In genomic region chr3:189771842-189772494, GRCh38 we compare ENCODE assay signal across 23 cellular contexts.
DNase-seq lines count a peak whose midpoint lies in the region; ATAC-seq and TF ChIP-seq lines count a peak whose summit lies in the region.
"Had no signal": no experiment of that assay in that cellular context is flagged by ENCODE, and none has a peak within 500 bp of the region (broad histone marks: within the 10 kb centered on the region; RNA-seq: fewer than 3 reads in every experiment).

No MANE protein-coding gene starts in this region.

- BruUV-seq in Caco-2 (replicated peaks; lab: Mats Ljungman, UMichigan) = no TSS peak

- peaks cover 23% of the 10 kb centered on the region for H3K4me1 ChIP-seq in Caco-2
- no peaks in the 10 kb centered on the region for H3K4me1 ChIP-seq in Loucy (ENCODE audit: insufficient read depth, low read length, poor library complexity, severe bottlenecking)
- H3K4me1 ChIP-seq in mesodermal cell (ENCODE audit: control insufficient read depth, insufficient read depth, low read length, poor library complexity, severe bottlenecking) = peaks cover 11% of the 10 kb centered on the region
- no peaks in the 10 kb centered on the region for H3K4me1 ChIP-seq in sigmoid colon
- H3K4me1 ChIP-seq: lower lobe of right lung, pancreas had no signal

- H3K79me2 ChIP-seq in Loucy (ENCODE audit: insufficient read depth, low read length) = no peaks in the 10 kb centered on the region

- no peaks in the 10 kb centered on the region for H3K9me3 ChIP-seq in Caco-2
- no peaks in the 10 kb centered on the region for H3K9me3 ChIP-seq in Loucy (ENCODE audit: insufficient read depth, low read depth, low read length)
- H3K9me3 ChIP-seq in SK-N-MC (ENCODE audit: low read depth, low read length) = no peaks in the 10 kb centered on the region
- H3K9me3 ChIP-seq in mesodermal cell (ENCODE audit: control insufficient read depth, low read length) = no peaks in the 10 kb centered on the region
- no peaks in the 10 kb centered on the region for H3K9me3 ChIP-seq in sigmoid colon
- H3K9me3 ChIP-seq: HAP-1, lower lobe of right lung, pancreas, SJSA1 had no signal

- H3K4me3 ChIP-seq in Caco-2 (ENCODE audit: low read depth, low read length) (no peak overlapping the region), Loucy (ENCODE audit: low read length, poor library complexity, severe bottlenecking) (no peak overlapping the region), SK-N-MC (no peak overlapping the region), mesodermal cell (ENCODE audit: extremely low read depth, insufficient read depth, low read length, poor library complexity, severe bottlenecking) (no peak overlapping the region), sigmoid colon (no peak overlapping the region)
- H3K4me3 ChIP-seq: HAP-1, K562, lower lobe of right lung, pancreas, SJSA1 had no signal

- TF ChIP-seq POLR2A in sigmoid colon (IDR thresholded peaks at IDR 0.05) = no peak

- intact Hi-C loops in Caco-2 (cut with micrococcal nuclease; ENCODE audit: unreplicated experiment) = loop anchor here (2.0 kb wide), 1 partner anchor 35 kb away; no protein-coding TSS in a partner anchor
- intact Hi-C loops in activated CD4-positive, alpha-beta T cell treated with anti-CD3 and anti-CD28 coated beads for 36 hours (cut with DNase I, micrococcal nuclease) = no loop called here
- intact Hi-C loops in sigmoid colon (cut with DNase I) = no loop called here

- no peaks in the 10 kb centered on the region for H4K20me1 ChIP-seq in Loucy (ENCODE audit: insufficient read depth, low read length, poor library complexity, severe bottlenecking)

- no peaks in the 10 kb centered on the region for H3K27me3 Mint-ChIP-seq in Caco-2 (ENCODE audit: insufficient read depth, unreplicated experiment)
- H3K27me3 Mint-ChIP-seq in activated CD4-positive, alpha-beta T cell treated with anti-CD3 and anti-CD28 coated beads for 36 hours = peaks cover 5% of the 10 kb centered on the region
- no peaks in the 10 kb centered on the region for H3K27me3 Mint-ChIP-seq in stimulated activated naive CD8-positive, alpha-beta T cell treated with anti-CD3 and anti-CD28 coated beads, Interleukin-15, amount 100 ng/mL, for 72 hours
- H3K27me3 Mint-ChIP-seq: activated naive CD4-positive, alpha-beta T cell treated with anti-CD3 and anti-CD28 coated beads, Interleukin-2, amount 10 ng/mL, durations not matched to agents 7 days and 5 days had no signal

- H3K4me1 Mint-ChIP-seq in Caco-2 (ENCODE audit: low read depth, unreplicated experiment) = peaks cover 17% of the 10 kb centered on the region
- no peaks in the 10 kb centered on the region for H3K4me1 Mint-ChIP-seq in activated CD4-positive, alpha-beta T cell treated with anti-CD3 and anti-CD28 coated beads for 36 hours
- H3K4me1 Mint-ChIP-seq in stimulated activated naive CD8-positive, alpha-beta T cell treated with anti-CD3 and anti-CD28 coated beads, Interleukin-15, amount 100 ng/mL, for 72 hours = no peaks in the 10 kb centered on the region
- H3K4me1 Mint-ChIP-seq: activated naive CD4-positive, alpha-beta T cell treated with anti-CD3 and anti-CD28 coated beads, Interleukin-2, amount 10 ng/mL, durations not matched to agents 7 days and 5 days had no signal

- H2AFZ ChIP-seq in Loucy (ENCODE audit: low read length) = peak overlapping the region; percentile 13; the same call in 1 of the 2 replicates

- POLR2A ChIA-PET in Caco-2 (lab: Charles Lee) = no interaction called here
- POLR2A ChIA-PET in activated CD4-positive, alpha-beta T cell treated with anti-CD3 and anti-CD28 coated beads for 36 hours (lab: Charles Lee) = interaction anchor here (0.5 kb wide), 1 partner anchor 9 kb away, joined by 3 read pairs; no protein-coding TSS in a partner anchor

- H3K4me2 ChIP-seq in Loucy (ENCODE audit: low read depth, low read length, poor library complexity, severe bottlenecking) = no peak overlapping the region

- H3K9ac ChIP-seq in Loucy (ENCODE audit: low read depth, low read length, poor library complexity, severe bottlenecking) (no peak overlapping the region), SK-N-MC (ENCODE audit: insufficient read length) (peak overlapping the region; percentile 58)

- H3K36me3 ChIP-seq in Caco-2 (ENCODE audit: control insufficient read depth, insufficient read depth, low read length) = no peaks in the 10 kb centered on the region
- H3K36me3 ChIP-seq in Loucy (ENCODE audit: insufficient read depth, low read length) = no peaks in the 10 kb centered on the region
- no peaks in the 10 kb centered on the region for H3K36me3 ChIP-seq in SK-N-MC (ENCODE audit: insufficient read depth, low read length)
- H3K36me3 ChIP-seq in mesodermal cell (ENCODE audit: control insufficient read depth, insufficient read depth, low read length) = no peaks in the 10 kb centered on the region
- H3K36me3 ChIP-seq in sigmoid colon = no peaks in the 10 kb centered on the region
- H3K36me3 ChIP-seq: HAP-1, lower lobe of right lung, pancreas, SJSA1 had no signal

- TF ChIP-seq CTCF in Caco-2 (IDR thresholded peaks at IDR 0.05; ENCODE audit: insufficient read depth in 1 of 2, low read depth in 1 of 2, low read length in 1 of 2, severe bottlenecking in 1 of 2, unreplicated experiment in 1 of 2) (no peak), Loucy (conservative IDR thresholded peaks at IDR 0.05; ENCODE audit: low read length) (no peak), sigmoid colon (IDR thresholded peaks at IDR 0.05) (no peak)

- H3K27ac ChIP-seq in SK-N-MC (peak overlapping the region; percentile 95), mesodermal cell (ENCODE audit: low read depth, low read length, severe bottlenecking) (peak overlapping the region; percentile 74), sigmoid colon (no peak overlapping the region)
- H3K27ac ChIP-seq: lower lobe of right lung, pancreas, SJSA1 had no signal

- no peaks in the 10 kb centered on the region for H3K9me3 Mint-ChIP-seq in Caco-2 (ENCODE audit: unreplicated experiment)
- no peaks in the 10 kb centered on the region for H3K9me3 Mint-ChIP-seq in activated CD4-positive, alpha-beta T cell treated with anti-CD3 and anti-CD28 coated beads for 36 hours (ENCODE audit: low read depth)
- no peaks in the 10 kb centered on the region for H3K9me3 Mint-ChIP-seq in stimulated activated naive CD8-positive, alpha-beta T cell treated with anti-CD3 and anti-CD28 coated beads, Interleukin-15, amount 100 ng/mL, for 72 hours
- H3K9me3 Mint-ChIP-seq: type B pancreatic cell had no signal

- no peak for ATAC-seq in activated CD4-positive, alpha-beta T cell treated with anti-CD3 and anti-CD28 coated beads for 36 hours
- no peak for ATAC-seq in stimulated activated naive CD8-positive, alpha-beta T cell treated with anti-CD3 and anti-CD28 coated beads, Interleukin-15, amount 100 ng/mL, for 72 hours
- ATAC-seq: K562, lower lobe of right lung had no signal

- no peaks in the 10 kb centered on the region for H3K36me3 Mint-ChIP-seq in Caco-2 (ENCODE audit: insufficient read depth, unreplicated experiment)
- no peaks in the 10 kb centered on the region for H3K36me3 Mint-ChIP-seq in activated CD4-positive, alpha-beta T cell treated with anti-CD3 and anti-CD28 coated beads for 36 hours (ENCODE audit: low read depth)
- H3K36me3 Mint-ChIP-seq: activated naive CD4-positive, alpha-beta T cell treated with anti-CD3 and anti-CD28 coated beads, Interleukin-2, amount 10 ng/mL, durations not matched to agents 7 days and 5 days; type B pancreatic cell had no signal

- DNase-seq in Caco-2 (no peak), SK-N-MC (ENCODE audit: low read depth, low spot score) (no peak), sigmoid colon (no peak)
- DNase-seq in activated CD4-positive, alpha-beta T cell treated with anti-CD3 and anti-CD28 coated beads for 36 hours = no peak
- no peak for DNase-seq in stimulated activated naive CD8-positive, alpha-beta T cell treated with anti-CD3 and anti-CD28 coated beads, Interleukin-15, amount 100 ng/mL, for 72 hours
- DNase-seq: activated CD4-positive, alpha-beta T cell treated with anti-CD3 and anti-CD28 coated beads, Interleukin-2, amount 50 U/mL, for 4 hours; activated CD4-positive, CD25-positive, alpha-beta regulatory T cell; activated naive CD4-positive, alpha-beta T cell treated with anti-CD3 and anti-CD28 coated beads, Interleukin-2, amount 10 ng/mL, durations not matched to agents 7 days and 5 days; C1 segment of cervical spinal cord; head of caudate nucleus; lower lobe of right lung; MM.1S; NCI-H524 treated with DMSO at 0.1 percent for 48 hours; pancreas; RPMI8226; stimulated activated CD4-positive, alpha-beta T cell treated with anti-CD3 and anti-CD28 coated beads, Interleukin-2, amount 100 ng/mL, for 24 hours; T-helper 1 cell had no signal

- no peak overlapping the region for H3K4me3 Mint-ChIP-seq in Caco-2 (ENCODE audit: unreplicated experiment)
- no peak overlapping the region for H3K4me3 Mint-ChIP-seq in activated CD4-positive, alpha-beta T cell treated with anti-CD3 and anti-CD28 coated beads for 36 hours
- no peak overlapping the region for H3K4me3 Mint-ChIP-seq in stimulated activated naive CD8-positive, alpha-beta T cell treated with anti-CD3 and anti-CD28 coated beads, Interleukin-15, amount 100 ng/mL, for 72 hours
- H3K4me3 Mint-ChIP-seq: activated naive CD4-positive, alpha-beta T cell treated with anti-CD3 and anti-CD28 coated beads, Interleukin-2, amount 10 ng/mL, durations not matched to agents 7 days and 5 days had no signal

- no peaks in the 10 kb centered on the region for H3K9me2 ChIP-seq in Loucy (replicated peaks; ENCODE audit: low read depth, low read length)

- WGBS in mesodermal cell (ENCODE audit: insufficient coverage in 2 of 2), 2 experiments = 86% methylated on average over 2 of the region's 4 CpGs; no CpG with 5 or more reads in 1 of the 2 experiments
- WGBS in sigmoid colon, 2 donors = 87 to 88% methylated on average over 4 of the region's 4 CpGs

- H3K27ac Mint-ChIP-seq in Caco-2 (ENCODE audit: unreplicated experiment) = peak overlapping the region; percentile 87
- H3K27ac Mint-ChIP-seq in activated CD4-positive, alpha-beta T cell treated with anti-CD3 and anti-CD28 coated beads for 36 hours = no peak overlapping the region
- H3K27ac Mint-ChIP-seq in stimulated activated naive CD8-positive, alpha-beta T cell treated with anti-CD3 and anti-CD28 coated beads, Interleukin-15, amount 100 ng/mL, for 72 hours = no peak overlapping the region
- H3K27ac Mint-ChIP-seq: activated naive CD4-positive, alpha-beta T cell treated with anti-CD3 and anti-CD28 coated beads, Interleukin-2, amount 10 ng/mL, durations not matched to agents 7 days and 5 days; type B pancreatic cell had no signal

- no peaks in the 10 kb centered on the region for H3F3A ChIP-seq in Loucy (ENCODE audit: low read depth)

- H3K27me3 ChIP-seq in Caco-2 (replicated peaks; ENCODE audit: control insufficient read depth, insufficient read depth, low read length) (no peaks in the 10 kb centered on the region), Loucy (ENCODE audit: insufficient read depth, low read length, poor library complexity, severe bottlenecking) (no peaks in the 10 kb centered on the region), sigmoid colon (no peaks in the 10 kb centered on the region)
- H3K27me3 ChIP-seq: pancreas, SJSA1 had no signal

- CTCF ChIA-PET in Caco-2 (lab: Charles Lee) = interaction anchor here (1.0 kb wide), 1 partner anchor 65 kb away, joined by 3 read pairs; no protein-coding TSS in a partner anchor
- CTCF ChIA-PET in activated CD4-positive, alpha-beta T cell treated with anti-CD3 and anti-CD28 coated beads for 36 hours (lab: Charles Lee) = interaction anchor here (0.5 to 2.2 kb wide), 3 partner anchors 8 to 730 kb away, joined by 3 to 5 read pairs (median 5); no protein-coding TSS in a partner anchor

- TF ChIP-seq EP300 in sigmoid colon (IDR thresholded peaks at IDR 0.05) = no peak

Comparison
In these comparisons a context has a peak if more than half of its experiments do, and no peak if none do; other contexts are left out.
1. H3K27ac ChIP-seq: peak in SK-N-MC (single experiment) and mesodermal cell (single experiment); none in sigmoid colon (0 of 4).